In genomic region chr4:9808077-9808476, GRCh38 we compare ENCODE assay signal across 29 cellular contexts. TPM values are rescaled to one million over a fixed set of nuclear protein-coding genes. Genes with fewer than 3 reads are reported as not detected.
"Had no signal": no experiment of that assay in that cellular context is flagged by ENCODE, and none has a peak within 500 bp of the region (broad histone marks: within the 10 kb centered on the region; RNA-seq: fewer than 3 reads in every experiment).

No MANE protein-coding gene starts in this region.

- H3K36me3 Mint-ChIP-seq: activated naive CD4-positive, alpha-beta T cell treated with anti-CD3 and anti-CD28 coated beads, Interleukin-2, amount 10 ng/mL, durations not matched to agents 7 days and 5 days; activated naive CD8-positive, alpha-beta T cell treated with anti-CD3 and anti-CD28 coated beads, Interleukin-2, amount 10 ng/mL, durations not matched to agents 7 days and 5 days had no signal

- H3K4me1 ChIP-seq: breast epithelium, Peyer's patch, SJCRH30 had no signal

- H3K4me3 Mint-ChIP-seq: activated CD8-positive, alpha-beta T cell treated with anti-CD3 and anti-CD28 coated beads for 36 hours; activated naive CD4-positive, alpha-beta T cell treated with anti-CD3 and anti-CD28 coated beads, Interleukin-2, amount 10 ng/mL, durations not matched to agents 7 days and 5 days; activated naive CD8-positive, alpha-beta T cell treated with anti-CD3 and anti-CD28 coated beads, Interleukin-2, amount 10 ng/mL, durations not matched to agents 7 days and 5 days; activated T-cell treated with anti-CD3 and anti-CD28 coated beads, Interleukin-2, amount 50 U/mL, for 72 hours had no signal

- ATAC-seq: activated CD4-positive, CD25-positive, alpha-beta regulatory T cell treated with anti-CD3 and anti-CD28 coated beads, Interleukin-2, amount 50 U/mL, for 24 hours; activated CD8-positive, alpha-beta T cell treated with anti-CD3 and anti-CD28 coated beads for 36 hours; activated T-cell treated with anti-CD3 and anti-CD28 coated beads, Interleukin-2, amount 50 U/mL, for 72 hours had no signal

- H3K27me3 ChIP-seq: breast epithelium, Peyer's patch, SJCRH30 had no signal

- DNase-seq: activated CD4-positive, alpha-beta T cell treated with anti-CD3 and anti-CD28 coated beads for 4 hours; activated CD8-positive, alpha-beta memory T cell treated with anti-CD3 and anti-CD28 coated beads, Interleukin-2, amount 50 U/mL, for 4 hours; activated CD8-positive, alpha-beta T cell treated with anti-CD3 and anti-CD28 coated beads for 36 hours; activated gamma-delta T cell treated with Interleukin-2 at 50 U/mL for 16 hours; activated naive CD4-positive, alpha-beta T cell treated with anti-CD3 and anti-CD28 coated beads, Interleukin-2, amount 10 ng/mL, durations not matched to agents 7 days and 5 days; activated naive CD8-positive, alpha-beta T cell treated with anti-CD3 and anti-CD28 coated beads, Interleukin-2, amount 10 ng/mL, durations not matched to agents 7 days and 5 days; activated T-cell treated with anti-CD3 and anti-CD28 coated beads, Interleukin-2, amount 50 U/mL, for 72 hours; aorta; caudate nucleus; NCI-H1092 treated with DMSO at 0.1 percent for 48 hours; NCI-H1417 treated with DMSO at 0.1 percent for 48 hours; NCI-H1694; NCI-H2029; NCI-H2107; NCI-H510A treated with DMSO at 0.1 percent for 48 hours; NCI-H69; NK-92 treated with Interleukin-12 subunit alpha and Interleukin-12 subunit beta, amount 100 ng/mL, for 24 hours; Peyer's patch; Right ventricle myocardium superior; SJCRH30; SK-N-SH; T-helper 1 cell had no signal

- H3K4me2 ChIP-seq: SK-N-SH had no signal

- H3K9me3 Mint-ChIP-seq: activated CD8-positive, alpha-beta T cell treated with anti-CD3 and anti-CD28 coated beads for 36 hours; activated naive CD4-positive, alpha-beta T cell treated with anti-CD3 and anti-CD28 coated beads, Interleukin-2, amount 10 ng/mL, durations not matched to agents 7 days and 5 days; activated T-cell treated with anti-CD3 and anti-CD28 coated beads, Interleukin-2, amount 50 U/mL, for 72 hours; activated T-helper 2 cell treated with anti-CD3 and anti-CD28 coated beads, Interferon-gamma antibody, Interleukin-2, Interleukin-4, amounts not matched to agents 10 μg/mL and 5 μg/mL and 100 μg/mL, durations not matched to agents 14 hours and 24 hours and 36 hours had no signal

- H3K9ac ChIP-seq: SK-N-SH had no signal

- H3K36me3 ChIP-seq: breast epithelium, Peyer's patch, SJCRH30 had no signal

- H3K9me3 ChIP-seq: breast epithelium, Peyer's patch, SJCRH30, SK-N-SH had no signal

- H3K27ac Mint-ChIP-seq: activated CD8-positive, alpha-beta T cell treated with anti-CD3 and anti-CD28 coated beads for 36 hours; activated naive CD4-positive, alpha-beta T cell treated with anti-CD3 and anti-CD28 coated beads, Interleukin-2, amount 10 ng/mL, durations not matched to agents 7 days and 5 days; activated naive CD8-positive, alpha-beta T cell treated with anti-CD3 and anti-CD28 coated beads, Interleukin-2, amount 10 ng/mL, durations not matched to agents 7 days and 5 days; activated T-cell treated with anti-CD3 and anti-CD28 coated beads, Interleukin-2, amount 50 U/mL, for 72 hours; activated T-helper 2 cell treated with anti-CD3 and anti-CD28 coated beads, Interferon-gamma antibody, Interleukin-2, Interleukin-4, amounts not matched to agents 10 μg/mL and 5 μg/mL and 100 μg/mL, durations not matched to agents 14 hours and 24 hours and 36 hours had no signal

- H3K27ac ChIP-seq: breast epithelium, Peyer's patch, RWPE1, SJCRH30 had no signal

- H3K4me3 ChIP-seq: breast epithelium, Peyer's patch, SJCRH30 had no signal

RNA-seq across cellular contexts. Expression of gene DRD5, which starts 26.6 kb away (rescaled TPM):
- total RNA-seq: activated CD8-positive, alpha-beta T cell treated with anti-CD3 and anti-CD28 coated beads for 36 hours; activated naive CD8-positive, alpha-beta T cell treated with anti-CD3 and anti-CD28 coated beads, Interleukin-2, amount 10 ng/mL, durations not matched to agents 7 days and 5 days; activated T-cell treated with anti-CD3 and anti-CD28 coated beads, Interleukin-2, amount 50 U/mL, for 72 hours; activated T-helper 2 cell treated with anti-CD3 and anti-CD28 coated beads, Interferon-gamma antibody, Interleukin-2, Interleukin-4, amounts not matched to agents 10 μg/mL and 5 μg/mL and 100 μg/mL, durations not matched to agents 14 hours and 24 hours and 36 hours; aorta; breast epithelium; LHCN-M2; M059J; Peyer's patch; Right ventricle myocardium superior; SJCRH30; T-helper 2 cell treated with Interferon-gamma antibody and Interleukin-4, amounts not matched to agents 100 ng/mL and 5 ng/mL, for 36 hours had no signal
